1 cellular context compared by ENCODE assay signal in genomic region chr11:76824083-76824939, GRCh38.
A peak's percentile ranks its signal among the peaks of the same experiment; 100 is the strongest.
TF ChIP-seq lines count a peak whose summit lies in the region.

No MANE protein-coding gene starts in this region.

TF ChIP-seq in K562, 482 proteins besides CTCF, POLR2A, EP300 and RAD21 (continued from another document):
- TF ChIP-seq E4F1 (CRISPR knock-in tag; IDR thresholded peaks at IDR 0.05; ENCODE audit: borderline replicate concordance) (no peak), MTA3 (IDR thresholded peaks at IDR 0.05; ENCODE audit: borderline replicate concordance) (peak; percentile 47; the same call in 1 of the 2 replicates), ETV6 (IDR thresholded peaks at IDR 0.05; ENCODE audit: borderline replicate concordance in 1 of 2, low read depth in 2 of 2, low read length in 1 of 2) (peak; percentile 9 to 12; a peak in 1 of 4 replicates), ETV6 (CRISPR knock-in tag; IDR thresholded peaks at IDR 0.05; ENCODE audit: borderline replicate concordance) (no peak), TRIM24 (IDR thresholded peaks at IDR 0.05) (peak in 1 of 2 experiments; percentile 76; a peak in 3 of 4 replicates), TEAD2 (tag; IDR thresholded peaks at IDR 0.05) (no peak), MAFK (IDR thresholded peaks at IDR 0.05; ENCODE audit: low read length) (peak; percentile 76), FUS (optimal IDR thresholded peaks at IDR 0.05; ENCODE audit: low read depth, low read length) (no peak), MEIS2 (IDR thresholded peaks at IDR 0.05; ENCODE audit: partially characterized antibody) (peak; percentile 70), RBM25 (IDR thresholded peaks at IDR 0.05; ENCODE audit: low read depth, low read length, severe bottlenecking) (peak; percentile 48), BRD9 (IDR thresholded peaks at IDR 0.05; ENCODE audit: low read depth, partially characterized antibody) (peak; percentile 87), ZNF263 (CRISPR knock-in tag; IDR thresholded peaks at IDR 0.05; ENCODE audit: borderline replicate concordance) (no peak), TEAD4 (IDR thresholded peaks at IDR 0.05; ENCODE audit: low read length) (peak; percentile 42; the same call in 1 of the 2 replicates), TEAD4 (CRISPR knock-in tag; IDR thresholded peaks at IDR 0.05; ENCODE audit: borderline replicate concordance) (no peak), MLLT1 (IDR thresholded peaks at IDR 0.05) (no peak), ZNF197 (CRISPR knock-in tag; IDR thresholded peaks at IDR 0.05; ENCODE audit: low read depth) (0 out of 2 replicates have a peak, but pooled peaks have one; percentile 57)
